Comparison of ENCODE assay signal across 6 cellular contexts in the genomic region with DNA sequence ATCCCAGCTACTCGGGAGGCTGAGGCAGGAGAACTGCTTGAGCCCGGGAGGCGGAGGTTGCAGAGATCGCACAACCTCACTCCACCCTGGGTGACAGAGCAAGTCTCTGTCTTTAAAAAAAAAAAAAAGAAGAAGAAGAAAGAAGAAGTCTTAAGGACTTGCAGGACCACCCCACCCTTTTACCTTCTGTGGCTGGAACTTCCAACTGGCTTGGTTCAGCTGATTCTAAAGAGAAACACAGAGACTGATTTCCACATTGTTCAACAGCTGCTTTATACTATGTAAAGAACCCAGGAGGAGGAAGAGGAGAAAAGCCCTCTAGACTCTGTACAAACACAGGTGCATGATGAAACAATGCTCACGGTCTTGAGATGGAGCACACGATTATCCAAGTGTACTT.
A peak's percentile ranks its signal among the peaks of the same experiment; 100 is the strongest.
DNase-seq lines count a peak whose midpoint lies in the region; ATAC-seq, FAIRE-seq and TF ChIP-seq lines count a peak whose summit lies in the region.
"Not testable (repeated sequence)": the region's sequence is repeated elsewhere in the genome, so short reads cannot be mapped to it uniquely, and the experiment has no call there.

No MANE protein-coding gene starts in this region.

- H3K9me1 ChIP-seq in K562 (ENCODE audit: control insufficient read depth, insufficient read depth, low read length): not testable (repeated sequence)

- in situ Hi-C loops in K562 (cut with MboI): not testable (repeated sequence)

- TF ChIP-seq RAD21 in K562 (CRISPR knock-in tag; conservative IDR thresholded peaks at IDR 0.05 in 1 of 2, IDR thresholded peaks at IDR 0.05 in 1 of 2): not testable (repeated sequence)

- not testable (repeated sequence) for H3K4me3 Mint-ChIP-seq in naive B cell

- not testable (repeated sequence) for TF ChIP-seq POLR2A in K562 (conservative IDR thresholded peaks at IDR 0.05)

- POLR2A ChIA-PET in K562 (lab: Yijun Ruan, JAX): not testable (repeated sequence)

- H3K9ac ChIP-seq in K562 (ENCODE audit: insufficient read depth in 1 of 2, low read depth in 2 of 2, low read length in 2 of 2): not testable (repeated sequence)

- not testable (repeated sequence) for H3K4me1 Mint-ChIP-seq in naive B cell

- intact Hi-C loops in K562 (cut with micrococcal nuclease); Right ventricle myocardium inferior (cut with DNase I); left ventricle myocardium superior (cut with micrococcal nuclease); lower lobe of right lung (cut with DNase I); upper lobe of right lung (cut with DNase I): not testable (repeated sequence)

- not testable (repeated sequence) for H3K4me1 ChIP-seq in K562 (replicated peaks in 1 of 2; ENCODE audit: control insufficient read depth in 2 of 2, insufficient read depth in 2 of 2, low read length in 2 of 2); lower lobe of right lung; upper lobe of right lung

- not testable (repeated sequence) for DNase-seq in K562 (ENCODE audit: extremely low read depth in 1 of 4, low spot score in 3 of 4); Right ventricle myocardium inferior (ENCODE audit: missing footprints); left ventricle myocardium superior; lower lobe of right lung; naive B cell; upper lobe of right lung

- peak; percentile 21 for ATAC-seq in K562
- ATAC-seq in Right ventricle myocardium inferior: peak; percentile 34
- ATAC-seq in left ventricle myocardium superior: peak; percentile 16
- ATAC-seq in lower lobe of right lung: peak; percentile 24 to 61
- ATAC-seq in naive B cell (ENCODE audit: low read depth in 2 of 2): peak; percentile 44 to 65
- ATAC-seq in upper lobe of right lung: peak; percentile 69

- CTCF ChIA-PET in K562 (lab: Yijun Ruan, JAX; ENCODE audit: low intra/inter-chr PET ratio): not testable (repeated sequence)

- H3K27ac Mint-ChIP-seq in naive B cell: not testable (repeated sequence)

- FAIRE-seq in K562 (lab: Jason Lieb, UNC): not testable (repeated sequence)

- not testable (repeated sequence) for H3K9me3 ChIP-seq in K562 (replicated peaks; ENCODE audit: control insufficient read depth, insufficient read depth, low read depth, low read length); lower lobe of right lung; upper lobe of right lung

- H3K9me3 Mint-ChIP-seq in naive B cell: not testable (repeated sequence)

- not testable (repeated sequence) for H3K36me3 Mint-ChIP-seq in naive B cell

- H3K27me3 ChIP-seq in K562 (ENCODE audit: control insufficient read depth in 2 of 2, insufficient read depth in 2 of 2, low read length in 2 of 2); lower lobe of right lung (ENCODE audit: low read depth); upper lobe of right lung: not testable (repeated sequence)

- not testable (repeated sequence) for H3K27ac ChIP-seq in K562 (ENCODE audit: extremely low read depth, low read depth, low read length); lower lobe of right lung; upper lobe of right lung

- H3K4me3 ChIP-seq in K562, lower lobe of right lung, upper lobe of right lung: not testable (repeated sequence)

- H3K4me2 ChIP-seq in K562 (ENCODE audit: insufficient read depth, low read length): not testable (repeated sequence)

- H3K36me3 ChIP-seq in K562 (ENCODE audit: control insufficient read depth, insufficient read depth, low read length); lower lobe of right lung; upper lobe of right lung: not testable (repeated sequence)

- not testable (repeated sequence) for H4K20me1 ChIP-seq in K562 (replicated peaks; ENCODE audit: control insufficient read depth, insufficient read depth, low read length)

- not testable (repeated sequence) for BruUV-seq in K562 (replicated peaks; lab: Mats Ljungman, UMichigan)

- H3K27me3 Mint-ChIP-seq in naive B cell: not testable (repeated sequence)

- not testable (repeated sequence) for H3K79me2 ChIP-seq in K562 (ENCODE audit: control insufficient read depth, insufficient read depth, low read length)

- not testable (repeated sequence) for H2AFZ ChIP-seq in K562 (ENCODE audit: low read depth, low read length)

- TF ChIP-seq CTCF in K562 (IDR thresholded peaks at IDR 0.05 in 2 of 3, conservative IDR thresholded peaks at IDR 0.05 in 1 of 3; ENCODE audit: insufficient read depth in 2 of 3, low read depth in 1 of 3, low read length in 3 of 3); lower lobe of right lung (IDR thresholded peaks at IDR 0.05); upper lobe of right lung (IDR thresholded peaks at IDR 0.05): not testable (repeated sequence)

- WGBS in K562 (ENCODE audit: insufficient coverage, low coverage, missing lambda C conversion rate): no CpG with 5 or more reads among the region's 6 CpGs

- TF ChIP-seq EP300 in K562 (IDR thresholded peaks at IDR 0.05; ENCODE audit: low read length): not testable (repeated sequence)

Comparison
In these comparisons a context has a peak if more than half of its experiments do, and no peak if none do; other contexts are left out.
1. ATAC-seq: peak in every context shown above with its lines; median percentile 69 in upper lobe of right lung; 54 in naive B cell; 42 in lower lobe of right lung; 34 in Right ventricle myocardium inferior; 21 in K562; 16 in left ventricle myocardium superior.